11 cellular contexts compared by ENCODE assay signal in the genomic region with DNA sequence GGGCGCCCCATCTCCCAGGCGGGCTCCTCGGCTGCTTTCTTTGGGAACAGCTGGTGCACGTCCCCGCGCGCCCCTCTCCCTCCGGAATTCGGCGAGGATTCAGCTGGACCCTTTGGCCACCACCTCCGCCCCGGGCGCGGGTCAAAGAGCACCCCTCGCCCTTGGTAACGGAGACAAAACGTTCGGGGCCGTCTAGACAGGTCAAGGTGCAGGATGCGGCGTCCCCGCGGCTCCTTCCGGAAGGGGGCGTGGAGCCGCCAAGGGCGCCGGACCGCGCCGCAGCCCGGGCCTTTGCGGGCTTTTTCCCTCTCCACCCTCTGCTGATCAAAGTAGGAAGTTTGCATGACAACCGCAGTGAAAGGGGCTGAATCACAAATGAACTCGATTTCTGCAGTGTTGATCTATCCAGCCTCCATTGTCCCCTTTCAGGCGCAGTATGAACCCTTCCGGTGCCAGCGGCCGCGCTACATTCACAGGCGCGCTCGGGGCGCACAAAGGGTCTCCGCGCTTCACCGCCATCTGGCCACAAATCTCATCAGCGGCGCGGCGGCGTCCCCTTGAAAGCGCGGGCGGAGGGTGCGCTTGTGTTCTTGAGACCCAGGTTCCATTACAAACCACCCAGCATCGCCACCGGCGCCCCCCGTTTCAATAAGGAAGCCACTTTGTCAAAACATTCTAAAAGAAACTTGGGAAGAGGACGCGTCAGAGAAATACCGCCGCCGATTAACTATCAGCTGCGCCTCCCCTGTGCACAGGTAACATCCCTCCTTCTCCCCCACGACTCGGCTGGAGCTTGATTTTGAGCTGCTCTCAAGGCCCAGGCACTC. TPM values are rescaled to one million over a fixed set of nuclear protein-coding genes. Genes with fewer than 3 reads are reported as not detected.
A peak's percentile ranks its signal among the peaks of the same experiment; 100 is the strongest.
DNase-seq lines count a peak whose midpoint lies in the region; ATAC-seq and TF ChIP-seq lines count a peak whose summit lies in the region.
"Had no signal": no experiment of that assay in that cellular context is flagged by ENCODE, and none has a peak within 500 bp of the region (broad histone marks: within the 10 kb centered on the region; RNA-seq: fewer than 3 reads in every experiment).

No MANE protein-coding gene starts in this region.

- H3T11ph ChIP-seq in H9 (ENCODE audit: low read length) = no peak overlapping the region

- no peak for ATAC-seq in activated naive CD8-positive, alpha-beta T cell treated with anti-CD3 and anti-CD28 coated beads, Interleukin-2, amount 10 ng/mL, durations not matched to agents 7 days and 5 days (ENCODE audit: low read depth)
- ATAC-seq in HG02763 (IDR thresholded peaks at IDR 0.05; ENCODE audit: unreplicated experiment) = no peak

- peak; percentile 58 for TF ChIP-seq CTCF in H9 (conservative IDR thresholded peaks at IDR 0.05)
- TF ChIP-seq CTCF in adrenal gland (IDR thresholded peaks at IDR 0.05) = no peak
- no peak for TF ChIP-seq CTCF in OCI-LY7 (conservative IDR thresholded peaks at IDR 0.05; ENCODE audit: low read length)
- TF ChIP-seq CTCF in ovary (IDR thresholded peaks at IDR 0.05) = no peak

- H4K20me1 ChIP-seq in BLaER1 treated with 17β-estradiol and CSF1 and Interleukin-3, amounts not matched to agents 10 nM and 100 nM = peaks cover 0 to 86% (median 38%) of the 10 kb centered on the region in 11 experiments; a peak in 19 of 22 replicates
- peaks cover 4% of the 10 kb centered on the region for H4K20me1 ChIP-seq in H9 (ENCODE audit: control insufficient read depth, insufficient read depth, insufficient read length)
- H4K20me1 ChIP-seq in OCI-LY7 (ENCODE audit: insufficient read depth, low read length) = no peaks in the 10 kb centered on the region; the same call in 1 of the 2 replicates

- peak overlapping the region; percentile 64 to 82 for H3K4me3 Mint-ChIP-seq in H9
- peak overlapping the region; percentile 51 for H3K4me3 Mint-ChIP-seq in activated naive CD8-positive, alpha-beta T cell treated with anti-CD3 and anti-CD28 coated beads, Interleukin-2, amount 10 ng/mL, durations not matched to agents 7 days and 5 days

- H3K56ac ChIP-seq in H9 (ENCODE audit: insufficient read length, low read depth, low read length) (no peak overlapping the region), mesendoderm (ENCODE audit: low read length) (peak overlapping the region; percentile 30)

- peak overlapping the region; percentile 23 to 89 (median 61) for H3K4me2 ChIP-seq in BLaER1 treated with 17β-estradiol and CSF1 and Interleukin-3, amounts not matched to agents 10 nM and 100 nM
- H3K4me2 ChIP-seq in H9 (ENCODE audit: insufficient read depth, insufficient read length, low read length) (peak overlapping the region; percentile 31), mesendoderm (ENCODE audit: low read length) (peak overlapping the region; percentile 65), OCI-LY7 (ENCODE audit: low read length) (no peak overlapping the region)

- peaks cover 5% of the 10 kb centered on the region for H3K23me2 ChIP-seq in H9 (ENCODE audit: insufficient read length, low read depth, low read length, poor library complexity, severe bottlenecking)

- no peak overlapping the region for H2BK20ac ChIP-seq in H9 (ENCODE audit: low read depth, low read length, poor library complexity, severe bottlenecking)

- no peaks in the 10 kb centered on the region for H3K9me2 ChIP-seq in OCI-LY7 (ENCODE audit: insufficient read depth, low read length)

- no CpG with 5 or more reads among the region's 68 CpGs for WGBS in H9 (ENCODE audit: extremely low coverage, insufficient read length, low lambda C conversion rate)
- no CpG with 5 or more reads among the region's 68 CpGs for WGBS in mesendoderm (ENCODE audit: extremely low coverage, insufficient coverage, low lambda C conversion rate)
- 0 to 7% (median 4%) methylated on average over 18 to 68 of the region's 68 CpGs for WGBS in adrenal gland, 4 donors
- 2 to 3% (median 2%) methylated on average over 68 of the region's 68 CpGs for WGBS in ovary, 3 donors

- TF ChIP-seq POLR2A in adrenal gland (IDR thresholded peaks at IDR 0.05) (no peak), ovary (IDR thresholded peaks at IDR 0.05) (no peak)

- intact Hi-C loops in adrenal gland (cut with DNase I) = no loop called here
- intact Hi-C loops in OCI-LY7 (cut with micrococcal nuclease; ENCODE audit: unreplicated experiment) = no loop called here
- intact Hi-C loops in ovary (cut with DNase I) = no loop called here

- peaks cover 8 to 17% (median 9%) of the 10 kb centered on the region in 10 experiments; a peak in 17 of 20 replicates for H3K4me1 ChIP-seq in BLaER1 treated with 17β-estradiol and CSF1 and Interleukin-3, amounts not matched to agents 10 nM and 100 nM
- peaks cover 2% of the 10 kb centered on the region for H3K4me1 ChIP-seq in H9 (ENCODE audit: insufficient read depth, low read length)
- peaks cover 1% of the 10 kb centered on the region for H3K4me1 ChIP-seq in mesendoderm (ENCODE audit: control insufficient read depth, low read depth, low read length)
- no peaks in the 10 kb centered on the region for H3K4me1 ChIP-seq in adrenal gland (replicated peaks in 1 of 2)
- no peaks in the 10 kb centered on the region for H3K4me1 ChIP-seq in OCI-LY7 (ENCODE audit: insufficient read depth, low read length, poor library complexity, severe bottlenecking)
- H3K4me1 ChIP-seq in ovary (ENCODE audit: insufficient read depth) = no peaks in the 10 kb centered on the region

- no peaks in the 10 kb centered on the region for H3K36me3 ChIP-seq in BLaER1 treated with 17β-estradiol and CSF1 and Interleukin-3, amounts not matched to agents 10 nM and 100 nM
- no peaks in the 10 kb centered on the region for H3K36me3 ChIP-seq in mesendoderm (ENCODE audit: control insufficient read depth, insufficient read depth, low read length)
- H3K36me3 ChIP-seq in adrenal gland (replicated peaks in 1 of 2) = no peaks in the 10 kb centered on the region
- no peaks in the 10 kb centered on the region for H3K36me3 ChIP-seq in OCI-LY7 (ENCODE audit: insufficient read depth, low read length)
- H3K36me3 ChIP-seq in ovary = no peaks in the 10 kb centered on the region

- no peak overlapping the region for H2BK12ac ChIP-seq in H9 (ENCODE audit: insufficient read length, low read depth, low read length)

- CTCF ChIA-PET in OCI-LY7 (lab: Charles Lee; ENCODE audit: unreplicated experiment) = no interaction called here

- DNase-seq in H9 (peak; percentile 87), mesendoderm (peak; percentile 80), adrenal gland (no peak), OCI-LY7 (ENCODE audit: low spot score) (no peak), ovary (no peak)
- DNase-seq in activated naive CD8-positive, alpha-beta T cell treated with anti-CD3 and anti-CD28 coated beads, Interleukin-2, amount 10 ng/mL, durations not matched to agents 7 days and 5 days = no peak
- DNase-seq: amniotic stem cell, DMS 273 treated with DMSO at 0.1 percent for 48 hours, NCI-H2171 had no signal

- no TSS peak for BruUV-seq in OCI-LY7 (replicated peaks; lab: Mats Ljungman, UMichigan)

- H2BK5ac ChIP-seq in H9 (ENCODE audit: insufficient read length, low read length) = no peak overlapping the region
- no peak overlapping the region for H2BK5ac ChIP-seq in mesendoderm (ENCODE audit: low read length)

- H3K79me1 ChIP-seq in H9 (ENCODE audit: insufficient read depth, low read depth, low read length, poor library complexity, severe bottlenecking) (no peaks in the 10 kb centered on the region), mesendoderm (ENCODE audit: low read length) (no peaks in the 10 kb centered on the region)

- 0 out of 7 replicates have a peak overlapping the region, but pooled peaks of 1 of the 3 experiments have one; percentile 48 for H3K27ac Mint-ChIP-seq in H9
- peak overlapping the region; percentile 20 for H3K27ac Mint-ChIP-seq in activated naive CD8-positive, alpha-beta T cell treated with anti-CD3 and anti-CD28 coated beads, Interleukin-2, amount 10 ng/mL, durations not matched to agents 7 days and 5 days

- TF ChIP-seq EP300 in ovary (IDR thresholded peaks at IDR 0.05) = no peak

- H4K8ac ChIP-seq in H9 (replicated peaks; ENCODE audit: insufficient read length, low read depth, low read length) (no peak overlapping the region), mesendoderm (ENCODE audit: low read depth, low read length) (no peak overlapping the region)

- H3K9ac ChIP-seq in BLaER1 treated with 17β-estradiol and CSF1 and Interleukin-3, amounts not matched to agents 10 nM and 100 nM = no peak overlapping the region
- no peak overlapping the region for H3K9ac ChIP-seq in H9 (ENCODE audit: extremely low read depth, insufficient read length, low read length)
- H3K9ac ChIP-seq in mesendoderm (ENCODE audit: low read length) = peak overlapping the region; percentile 38

- no peak overlapping the region for H3K23ac ChIP-seq in H9 (ENCODE audit: insufficient read length, low read depth, low read length)
- H3K23ac ChIP-seq in mesendoderm (ENCODE audit: low read length) = no peak overlapping the region

- H4K5ac ChIP-seq in H9 (ENCODE audit: insufficient read length, low read depth, low read length) (no peak overlapping the region), mesendoderm (ENCODE audit: low read length) (no peak overlapping the region)

- H4K91ac ChIP-seq in H9 (ENCODE audit: insufficient read length, low read depth, low read length) = no peak overlapping the region

- no peak overlapping the region for H3K27ac ChIP-seq in BLaER1 treated with 17β-estradiol and CSF1 and Interleukin-3, amounts not matched to agents 10 nM and 100 nM
- H3K27ac ChIP-seq in H9 (ENCODE audit: insufficient read length, low read depth, low read length) (no peak overlapping the region), mesendoderm (ENCODE audit: low read depth, low read length) (no peak overlapping the region), adrenal gland (no peak overlapping the region), OCI-LY7 (ENCODE audit: low read depth, low read length, poor library complexity, severe bottlenecking) (no peak overlapping the region), ovary (no peak overlapping the region)

- H2BK15ac ChIP-seq in H9 (ENCODE audit: low read depth, low read length) (no peak overlapping the region), mesendoderm (replicated peaks; ENCODE audit: low read depth) (no peak overlapping the region)

- no peak overlapping the region for H3K14ac ChIP-seq in H9 (ENCODE audit: insufficient read depth, low read length)

- peak overlapping the region in 8 of 10 experiments; percentile 3 to 53 (median 32); a peak in 12 of 20 replicates for H3K4me3 ChIP-seq in BLaER1 treated with 17β-estradiol and CSF1 and Interleukin-3, amounts not matched to agents 10 nM and 100 nM
- H3K4me3 ChIP-seq in mesendoderm (ENCODE audit: low read length) (peak overlapping the region; percentile 42), adrenal gland (no peak overlapping the region), OCI-LY7 (ENCODE audit: low read depth, low read length, poor library complexity, severe bottlenecking) (no peak overlapping the region), ovary (no peak overlapping the region)

- H3K27me3 ChIP-seq in BLaER1 treated with 17β-estradiol and CSF1 and Interleukin-3, amounts not matched to agents 10 nM and 100 nM = peaks cover 100% of the 10 kb centered on the region in 11 experiments
- peaks cover 70% of the 10 kb centered on the region for H3K27me3 ChIP-seq in H9 (ENCODE audit: insufficient read depth, low read length)
- peaks cover 42% of the 10 kb centered on the region for H3K27me3 ChIP-seq in mesendoderm (ENCODE audit: insufficient read depth, low read length, poor library complexity)
- peaks cover 64% of the 10 kb centered on the region for H3K27me3 ChIP-seq in adrenal gland
- H3K27me3 ChIP-seq in ovary = no peaks in the 10 kb centered on the region

- H3K4ac ChIP-seq in H9 (ENCODE audit: low read depth, low read length) = no peak overlapping the region
- no peak overlapping the region for H3K4ac ChIP-seq in mesendoderm (ENCODE audit: low read depth, low read length)

- no peaks in the 10 kb centered on the region for H3K36me3 Mint-ChIP-seq in H9 (ENCODE audit: insufficient read depth in 1 of 3, low read depth in 3 of 3)
- peaks cover 4% of the 10 kb centered on the region for H3K36me3 Mint-ChIP-seq in activated naive CD8-positive, alpha-beta T cell treated with anti-CD3 and anti-CD28 coated beads, Interleukin-2, amount 10 ng/mL, durations not matched to agents 7 days and 5 days

- H2BK120ac ChIP-seq in H9 (ENCODE audit: low read depth, low read length, poor library complexity, severe bottlenecking) (no peak overlapping the region), mesendoderm (ENCODE audit: low read depth, low read length) (no peak overlapping the region)

- H3K79me2 ChIP-seq in H9 (ENCODE audit: insufficient read depth, low read length) (no peaks in the 10 kb centered on the region), mesendoderm (ENCODE audit: control insufficient read depth, insufficient read depth, low read length) (no peaks in the 10 kb centered on the region), OCI-LY7 (ENCODE audit: insufficient read depth, low read depth, low read length) (no peaks in the 10 kb centered on the region)

- H3K18ac ChIP-seq in H9 (ENCODE audit: insufficient read length, low read depth, low read length) = peak overlapping the region; percentile 24
- H3K18ac ChIP-seq in mesendoderm (ENCODE audit: low read length) = no peak overlapping the region

- H2AFZ ChIP-seq in H9 (ENCODE audit: low read length) = no peak overlapping the region
- no peak overlapping the region for H2AFZ ChIP-seq in OCI-LY7 (ENCODE audit: low read length)

- H3K4me1 Mint-ChIP-seq in H9 = peaks cover 23 to 37% of the 10 kb centered on the region in 2 experiments
- peaks cover 16% of the 10 kb centered on the region for H3K4me1 Mint-ChIP-seq in activated naive CD8-positive, alpha-beta T cell treated with anti-CD3 and anti-CD28 coated beads, Interleukin-2, amount 10 ng/mL, durations not matched to agents 7 days and 5 days

- H3K9me3 Mint-ChIP-seq in H9 = peaks cover 2 to 15% of the 10 kb centered on the region in 2 experiments; a peak in 2 of 5 replicates
- H3K9me3 Mint-ChIP-seq in activated naive CD8-positive, alpha-beta T cell treated with anti-CD3 and anti-CD28 coated beads, Interleukin-2, amount 10 ng/mL, durations not matched to agents 7 days and 5 days = peaks cover 2% of the 10 kb centered on the region

- POLR2A ChIA-PET in activated naive CD8-positive, alpha-beta T cell treated with anti-CD3 and anti-CD28 coated beads, Interleukin-2, amount 10 ng/mL, durations not matched to agents 7 days and 5 days (lab: Charles Lee) = no interaction called here
- POLR2A ChIA-PET in OCI-LY7 (lab: Charles Lee) = interaction anchor here (1.3 kb wide), 1 partner anchor 10 kb away, joined by 3 read pairs; no protein-coding TSS in a partner anchor

- no peak overlapping the region for H2AK5ac ChIP-seq in H9 (ENCODE audit: insufficient read length, low read length)
- H2AK5ac ChIP-seq in mesendoderm (ENCODE audit: low read length) = no peak overlapping the region

- H3K27me3 Mint-ChIP-seq in H9 (ENCODE audit: low read depth) = peaks cover 100% of the 10 kb centered on the region
- peaks cover 89% of the 10 kb centered on the region for H3K27me3 Mint-ChIP-seq in activated naive CD8-positive, alpha-beta T cell treated with anti-CD3 and anti-CD28 coated beads, Interleukin-2, amount 10 ng/mL, durations not matched to agents 7 days and 5 days

- H3K9me3 ChIP-seq in BLaER1 treated with 17β-estradiol and CSF1 and Interleukin-3, amounts not matched to agents 10 nM and 100 nM (replicated peaks in 1 of 11) = peaks cover 0 to 4% (median 0%) of the 10 kb centered on the region in 11 experiments; a peak in 1 of 22 replicates
- H3K9me3 ChIP-seq in H9 (ENCODE audit: control insufficient read depth, low read depth, low read length) = no peaks in the 10 kb centered on the region
- no peaks in the 10 kb centered on the region for H3K9me3 ChIP-seq in adrenal gland (replicated peaks in 1 of 3)
- no peaks in the 10 kb centered on the region for H3K9me3 ChIP-seq in OCI-LY7 (ENCODE audit: low read length)
- H3K9me3 ChIP-seq in ovary = no peaks in the 10 kb centered on the region

RNA-seq across cellular contexts. Expression of a gene that starts 36.4 kb away (rescaled TPM):
- total RNA-seq in H9 (2021) (not detected in 2 replicates), adrenal gland (not detected), OCI-LY7 (2022) (not detected in 2 replicates), ovary (not detected)
- not detected for total RNA-seq in activated naive CD8-positive, alpha-beta T cell treated with anti-CD3 and anti-CD28 coated beads, Interleukin-2, amount 10 ng/mL, durations not matched to agents 7 days and 5 days
- 0.03 TPM for polyA plus RNA-seq in mesendoderm (2013, experiment 1 of 2)
- not detected for polyA plus RNA-seq in mesendoderm (2013, experiment 2 of 2)
- polyA plus RNA-seq in adrenal gland (not detected), ovary (under 1 TPM in 1 of 2 donors, not detected in 1; 0.05 TPM)
- total RNA-seq in OCI-LY7 (2014; rRNA removed; shearing (Covaris generic)) = not detected in 2 replicates

RNA-seq across cellular contexts. Expression of a gene that starts 52.0 kb away (rescaled TPM):
- total RNA-seq in H9 (2021) (0.07 and 0.15 TPM in 2 replicates), adrenal gland (under 1 TPM in 6 of 8 donors, not detected in 2; 0.08 to 0.42 (median 0.13) TPM), OCI-LY7 (2022) (not detected in 2 replicates), ovary (1 to 10 TPM in 3 of 7 donors, under 1 TPM in 3, not detected in 1; 0.57 to 1.8 (median 1.2) TPM)
- not detected for total RNA-seq in activated naive CD8-positive, alpha-beta T cell treated with anti-CD3 and anti-CD28 coated beads, Interleukin-2, amount 10 ng/mL, durations not matched to agents 7 days and 5 days
- not detected for polyA plus RNA-seq in mesendoderm (2013, experiment 1 of 2)
- polyA plus RNA-seq in mesendoderm (2013, experiment 2 of 2) = not detected
- polyA plus RNA-seq in adrenal gland (under 1 TPM; 0.07 to 0.24 (median 0.13) TPM), ovary (under 1 TPM; 0.15 to 0.35 TPM)
- not detected in 2 replicates for total RNA-seq in OCI-LY7 (2014; rRNA removed; shearing (Covaris generic))

Comparison
In these comparisons a context has a peak if more than half of its experiments do, and no peak if none do; other contexts are left out.
1. H3K4me3 ChIP-seq: peak in BLaER1 treated with 17β-estradiol and CSF1 and Interleukin-3, amounts not matched to agents 10 nM and 100 nM (8 of 10) and mesendoderm (single experiment); none in adrenal gland (0 of 4), OCI-LY7 (single experiment) and ovary (single experiment).
2. DNase-seq: peak in H9 (single experiment) and mesendoderm (single experiment); none in activated naive CD8-positive, alpha-beta T cell treated with anti-CD3 and anti-CD28 coated beads, Interleukin-2, amount 10 ng/mL, durations not matched to agents 7 days and 5 days (single experiment), adrenal gland (0 of 7), OCI-LY7 (single experiment) and ovary (0 of 5).